ENCODE assay signal across 1 cellular context in the genomic region with DNA sequence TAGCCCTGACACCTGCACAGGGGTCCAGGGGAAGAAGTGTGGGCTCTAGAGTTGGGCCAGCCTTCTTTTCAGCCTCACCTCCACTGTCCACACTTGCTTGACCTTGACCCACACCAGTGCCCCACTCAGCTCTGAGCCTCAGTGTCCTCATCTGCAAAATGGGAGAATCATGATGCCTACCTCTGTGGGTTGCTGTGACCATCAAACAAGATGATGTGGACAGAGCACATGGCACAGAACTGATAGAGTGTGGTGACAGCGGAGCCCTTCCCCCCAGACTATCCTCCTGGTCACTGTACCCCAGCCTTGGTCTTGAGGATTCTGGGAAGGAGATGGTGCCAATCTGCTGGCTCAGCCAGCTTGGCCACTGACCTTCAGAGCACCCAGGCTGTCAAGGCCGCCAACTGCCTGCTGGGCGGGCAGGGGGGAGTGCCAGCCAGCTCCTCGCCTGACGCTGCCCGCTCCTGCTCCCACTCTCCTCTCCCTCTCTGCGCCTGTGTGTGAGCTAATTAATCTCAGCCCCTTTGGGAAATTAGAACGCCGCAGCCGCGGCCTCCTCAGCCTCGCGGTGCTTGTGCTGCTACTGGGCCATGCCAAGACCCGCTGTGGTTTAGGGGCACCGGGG.
TF ChIP-seq lines count a peak whose summit lies in the region.

No MANE protein-coding gene starts in this region.

TF ChIP-seq in WTC11, 78 proteins besides CTCF, POLR2A, EP300 and RAD21 (continued from another document):
- TF ChIP-seq STAT6 (CRISPR knock-in tag; conservative IDR thresholded peaks at IDR 0.05; ENCODE audit: low read depth) (no peak), EMX1 (CRISPR knock-in tag; IDR thresholded peaks at IDR 0.05) (no peak), ZNF232 (CRISPR knock-in tag; IDR thresholded peaks at IDR 0.05) (no peak)
